11 cellular contexts compared by ENCODE assay signal in genomic region chr5:14204011-14204670, GRCh38.
DNase-seq lines count a peak whose midpoint lies in the region; ATAC-seq and TF ChIP-seq lines count a peak whose summit lies in the region.
"Had no signal": no experiment of that assay in that cellular context is flagged by ENCODE, and none has a peak within 500 bp of the region (broad histone marks: within the 10 kb centered on the region; RNA-seq: fewer than 3 reads in every experiment).

No MANE protein-coding gene starts in this region.

- H3K27me3 ChIP-seq in right atrium auricular region (no peaks in the 10 kb centered on the region), endocrine pancreas (ENCODE audit: control insufficient read depth, insufficient read depth, low read length) (no peaks in the 10 kb centered on the region), vagina (no peaks in the 10 kb centered on the region)

- no peak for TF ChIP-seq POLR2A in vagina (IDR thresholded peaks at IDR 0.05)

- H3K4me3 Mint-ChIP-seq in naive B cell = peak overlapping the region in 6 of 8 donors; percentile 21 to 88 (median 62)
- H3K4me3 Mint-ChIP-seq: stimulated activated effector memory CD8-positive, alpha-beta T cell treated with anti-CD3 and anti-CD28 coated beads, Interleukin-12 subunit alpha, Interleukin-12 subunit beta, amount 100 ng/mL, for 72 hours had no signal

- H3K36me3 Mint-ChIP-seq in naive B cell = no peaks in the 10 kb centered on the region
- H3K36me3 Mint-ChIP-seq: stimulated activated effector memory CD8-positive, alpha-beta T cell treated with anti-CD3 and anti-CD28 coated beads, Interleukin-12 subunit alpha, Interleukin-12 subunit beta, amount 100 ng/mL, for 72 hours had no signal

- intact Hi-C loops in left ventricle myocardium superior (cut with micrococcal nuclease) = loop anchor here (10.0 kb wide), 1 partner anchor 61 kb away; no protein-coding TSS in a partner anchor
- intact Hi-C loops in vagina (cut with DNase I) = no loop called here

- ATAC-seq in left ventricle myocardium superior = no peak
- no peak for ATAC-seq in naive B cell (ENCODE audit: low read depth in 2 of 2)
- ATAC-seq: K562; stimulated activated effector memory CD8-positive, alpha-beta T cell treated with anti-CD3 and anti-CD28 coated beads, Interleukin-12 subunit alpha, Interleukin-12 subunit beta, amount 100 ng/mL, for 72 hours had no signal

- no peaks in the 10 kb centered on the region for H3K27me3 Mint-ChIP-seq in naive B cell

- H3K4me3 ChIP-seq in right atrium auricular region = no peak overlapping the region
- H3K4me3 ChIP-seq in endocrine pancreas (ENCODE audit: control insufficient read depth, insufficient read depth, low read length) = peak overlapping the region; percentile 27
- H3K4me3 ChIP-seq in vagina = no peak overlapping the region
- H3K4me3 ChIP-seq: K562 had no signal

- H3K36me3 ChIP-seq in right atrium auricular region = no peaks in the 10 kb centered on the region
- no peaks in the 10 kb centered on the region for H3K36me3 ChIP-seq in endocrine pancreas (ENCODE audit: control insufficient read depth, insufficient read depth, low read length)
- no peaks in the 10 kb centered on the region for H3K36me3 ChIP-seq in vagina

- H3K9me3 ChIP-seq in right atrium auricular region (no peaks in the 10 kb centered on the region), endocrine pancreas (ENCODE audit: control insufficient read depth, low read length) (no peaks in the 10 kb centered on the region), vagina (no peaks in the 10 kb centered on the region)

- H3K9me3 Mint-ChIP-seq in naive B cell = no peaks in the 10 kb centered on the region
- H3K9me3 Mint-ChIP-seq: stimulated activated effector memory CD8-positive, alpha-beta T cell treated with anti-CD3 and anti-CD28 coated beads, Interleukin-12 subunit alpha, Interleukin-12 subunit beta, amount 100 ng/mL, for 72 hours had no signal

- H3K27ac ChIP-seq in right atrium auricular region = peak overlapping the region; percentile 2 to 10
- H3K27ac ChIP-seq in vagina = peak overlapping the region; percentile 45

- peaks cover 0 to 60% of the 10 kb centered on the region in 2 donors for H3K4me1 ChIP-seq in right atrium auricular region
- H3K4me1 ChIP-seq in endocrine pancreas (ENCODE audit: control insufficient read depth, insufficient read depth, low read length) = no peaks in the 10 kb centered on the region
- peaks cover 39% of the 10 kb centered on the region for H3K4me1 ChIP-seq in vagina

- no peak overlapping the region for H3K9ac ChIP-seq in endocrine pancreas (ENCODE audit: control insufficient read depth, insufficient read depth, low read length)

- no peak for TF ChIP-seq CTCF in right atrium auricular region (IDR thresholded peaks at IDR 0.05)
- no peak for TF ChIP-seq CTCF in vagina (IDR thresholded peaks at IDR 0.05)

- peaks cover 55 to 86% (median 76%) of the 10 kb centered on the region in 3 donors for H3K4me1 Mint-ChIP-seq in naive B cell

- DNase-seq in right atrium auricular region (ENCODE audit: low spot score) (no peak), left ventricle myocardium superior (no peak), naive B cell (no peak), vagina (ENCODE audit: extremely low spot score in 2 of 2) (no peak), NCI-H526 treated with DMSO at 0.1 percent for 48 hours (lab: John Stamatoyannopoulos, UW) (no peak), NCI-H82 (lab: John Stamatoyannopoulos, UW) (no peak), NCI-H187 treated with DMSO at 0.1 percent for 48 hours (lab: John Stamatoyannopoulos, UW) (no peak)
- DNase-seq: activated CD8-positive, alpha-beta memory T cell treated with anti-CD3 and anti-CD28 coated beads, Interleukin-2, amount 50 U/mL, for 4 hours had no signal

- H3K27ac Mint-ChIP-seq in naive B cell = peak overlapping the region; percentile 76 to 92 (median 86)
- H3K27ac Mint-ChIP-seq: stimulated activated effector memory CD8-positive, alpha-beta T cell treated with anti-CD3 and anti-CD28 coated beads, Interleukin-12 subunit alpha, Interleukin-12 subunit beta, amount 100 ng/mL, for 72 hours had no signal
